In genomic region chr1:176033879-176034278, GRCh38 we compare ENCODE assay signal across 1 cellular context.
TF ChIP-seq lines count a peak whose summit lies in the region.

No MANE protein-coding gene starts in this region.

TF ChIP-seq in IMR-90, 13 proteins besides CTCF, POLR2A, EP300 and RAD21 (continued from another document):
- TF ChIP-seq ELK1 (IDR thresholded peaks at IDR 0.05; ENCODE audit: borderline replicate concordance, low read depth, low read length) = no peak
- TF ChIP-seq SMC3 (IDR thresholded peaks at IDR 0.05; ENCODE audit: low read depth, low read length) = no peak
